ENCODE assay signal across 31 cellular contexts in the genomic region with DNA sequence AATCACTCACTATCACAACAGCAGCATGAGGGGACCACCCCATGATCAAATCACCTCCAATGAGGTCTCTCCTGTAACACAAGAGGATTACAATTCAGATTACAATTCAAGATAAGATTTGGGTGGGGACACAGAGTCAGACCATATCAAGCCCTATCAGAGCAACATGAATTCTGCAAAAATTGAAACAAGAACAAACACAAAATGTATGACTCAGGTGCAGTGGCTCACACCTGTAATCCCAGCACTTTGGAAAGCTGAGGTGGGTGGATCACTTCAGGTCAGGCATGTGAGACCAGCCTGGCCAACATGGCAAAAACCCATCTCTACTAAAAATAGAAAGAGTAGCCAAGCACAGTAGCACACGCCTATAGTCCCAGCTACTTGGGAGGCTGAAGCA.
"Had no signal": no experiment of that assay in that cellular context is flagged by ENCODE, and none has a peak within 500 bp of the region (broad histone marks: within the 10 kb centered on the region; RNA-seq: fewer than 3 reads in every experiment).

No MANE protein-coding gene starts in this region.

- H3K4me3 ChIP-seq: cardiac muscle cell, colonic mucosa, esophagus muscularis mucosa, gastroesophageal sphincter had no signal

- H3K4me3 Mint-ChIP-seq: activated B cell treated with CpG ODN at 0.5 μM for 24 hours; activated CD8-positive, alpha-beta T cell treated with anti-CD3 and anti-CD28 coated beads for 36 hours; activated naive CD4-positive, alpha-beta T cell treated with anti-CD3 and anti-CD28 coated beads for 36 hours; activated naive CD4-positive, alpha-beta T cell treated with anti-CD3 and anti-CD28 coated beads, Interleukin-2, amount 50 U/mL, for 24 hours; activated T-cell treated with anti-CD3 and anti-CD28 coated beads, Interleukin-2, amount 50 U/mL, for 4 hours; T-helper 17 cell; T-helper 2 cell treated with Interferon-gamma antibody and Interleukin-4, amounts not matched to agents 5 μg/mL and 100 μg/mL, for 36 hours had no signal

- H3K27ac Mint-ChIP-seq: activated B cell treated with CpG ODN at 0.5 μM for 24 hours; activated CD8-positive, alpha-beta T cell treated with anti-CD3 and anti-CD28 coated beads for 36 hours; activated naive CD4-positive, alpha-beta T cell treated with anti-CD3 and anti-CD28 coated beads for 36 hours; activated T-helper 2 cell treated with anti-CD3 and anti-CD28 coated beads, Interferon-gamma antibody, Interleukin-2, Interleukin-4, amounts not matched to agents 10 μg/mL and 5 μg/mL and 100 μg/mL, durations not matched to agents 14 hours and 24 hours and 36 hours; T-helper 17 cell had no signal

- FAIRE-seq: astrocyte, endometrium, endothelial cell of umbilical vein had no signal

- H3K27me3 Mint-ChIP-seq: activated B cell treated with CpG ODN at 0.5 μM for 24 hours; activated naive CD4-positive, alpha-beta T cell treated with anti-CD3 and anti-CD28 coated beads, Interleukin-2, amount 50 U/mL, for 24 hours; T-helper 17 cell had no signal

- ATAC-seq: activated CD4-positive, CD25-positive, alpha-beta regulatory T cell treated with anti-CD3 and anti-CD28 coated beads, Interleukin-2, amount 50 U/mL, for 24 hours; activated CD8-positive, alpha-beta T cell treated with anti-CD3 and anti-CD28 coated beads for 36 hours; activated T-cell treated with anti-CD3 and anti-CD28 coated beads, Interleukin-2, amount 50 U/mL, for 4 hours; gastroesophageal sphincter; T-helper 17 cell had no signal

- DNase-seq: activated B cell treated with CpG ODN at 0.5 μM for 24 hours; activated CD4-positive, alpha-beta T cell treated with anti-CD3 and anti-CD28 coated beads for 48 hours; activated CD4-positive, alpha-beta T cell treated with anti-CD3 and anti-CD28 coated beads, Interleukin-2, amount 50 U/mL, for 1 hour; activated CD4-positive, alpha-beta T cell treated with anti-CD3 and anti-CD28 coated beads, Interleukin-2, amount 50 U/mL, for 48 hours; activated CD8-positive, alpha-beta memory T cell treated with anti-CD3 and anti-CD28 coated beads for 24 hours; activated CD8-positive, alpha-beta T cell treated with anti-CD3 and anti-CD28 coated beads for 36 hours; activated effector memory CD4-positive, alpha-beta T cell treated with anti-CD3 and anti-CD28 coated beads, Interleukin-2, amount 50 U/mL, for 16 hours; activated naive CD4-positive, alpha-beta T cell treated with anti-CD3 and anti-CD28 coated beads for 36 hours; activated T-cell treated with anti-CD3 and anti-CD28 coated beads, Interleukin-2, amount 50 U/mL, for 4 hours; amniotic stem cell; anterior cingulate cortex; brain microvascular endothelial cell; central memory CD4-positive, alpha-beta T cell; cerebellar nuclear complex; colonic mucosa; effector CD8-positive, alpha-beta T cell; foreskin melanocyte; T-helper 1 cell; T-helper 17 cell; T1000; WERI-Rb-1 had no signal
